Comparison of ENCODE assay signal across 10 cellular contexts in the genomic region with DNA sequence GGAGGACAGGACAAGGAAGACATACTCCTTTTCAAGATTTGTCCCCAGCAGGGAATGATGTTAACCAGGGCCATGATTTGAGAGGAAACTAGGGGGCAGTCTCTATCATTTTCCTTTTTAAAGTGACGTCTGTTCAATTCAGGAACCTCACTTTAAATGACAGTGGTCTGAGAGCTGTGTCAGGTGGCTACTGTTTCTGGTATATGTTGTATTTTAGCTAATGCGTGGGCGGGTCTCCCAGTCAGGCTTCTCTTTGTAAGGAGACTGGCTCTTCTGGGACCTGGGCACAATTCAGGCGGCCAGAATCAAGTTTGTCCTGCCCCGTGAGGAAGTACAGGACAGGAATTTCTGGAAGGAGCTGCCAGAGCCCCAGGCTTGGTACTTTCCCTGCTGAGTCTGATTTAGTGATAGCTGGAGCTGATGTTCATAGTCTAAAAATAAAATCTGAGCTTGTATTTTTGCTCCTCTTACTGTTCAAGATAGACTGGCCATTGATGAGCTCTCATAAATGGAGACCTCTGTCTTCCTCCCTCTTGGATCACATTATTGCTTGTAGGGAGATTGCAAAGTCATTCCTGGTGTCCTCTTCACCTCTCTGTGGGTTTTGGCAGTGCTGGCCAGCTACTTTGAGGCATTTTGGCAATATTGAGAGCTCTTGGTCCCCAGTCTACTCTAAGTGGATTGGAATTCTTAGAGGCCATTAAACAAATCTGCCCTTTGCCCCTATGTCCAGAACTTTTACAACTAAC. TPM values are rescaled to one million over a fixed set of nuclear protein-coding genes. Genes with fewer than 3 reads are reported as not detected.
DNase-seq lines count a peak whose midpoint lies in the region; ATAC-seq and TF ChIP-seq lines count a peak whose summit lies in the region.
"Had no signal": no experiment of that assay in that cellular context is flagged by ENCODE, and none has a peak within 500 bp of the region (broad histone marks: within the 10 kb centered on the region; RNA-seq: fewer than 3 reads in every experiment).

No MANE protein-coding gene starts in this region.

- H3K4me1 ChIP-seq in heart left ventricle, result peaks cover 0 to 32% (median 12%) of the 10 kb centered on the region in 12 donors
- peaks cover 32 to 47% of the 10 kb centered on the region in 2 donors for H3K4me1 ChIP-seq in gastrocnemius medialis

- in situ Hi-C loops in gastrocnemius medialis (cut with MboI; ENCODE audit: low sequenced_read_pairs in 4 of 4), result no loop called here

- peaks cover 0 to 60% (median 28%) of the 10 kb centered on the region in 9 donors for H3K36me3 ChIP-seq in heart left ventricle
- peaks cover 0 to 37% of the 10 kb centered on the region in 2 donors for H3K36me3 ChIP-seq in gastrocnemius medialis

- H3K4me3 ChIP-seq in heart left ventricle (no peak overlapping the region), gastrocnemius medialis (no peak overlapping the region)

- DNase-seq in ELF-1 (ENCODE audit: low read depth, low spot score) (peak; percentile 67), RPMI7951 (ENCODE audit: low read depth) (peak; percentile 51), heart left ventricle (peak in 1 of 5 donors; percentile 38), gastrocnemius medialis (peak; percentile 51 to 66), NCI-H1694 treated with DMSO at 0.1 percent for 48 hours (lab: John Stamatoyannopoulos, UW) (no peak), COR-L47 (lab: John Stamatoyannopoulos, UW) (no peak)
- DNase-seq in activated CD4-positive, alpha-beta T cell treated with anti-CD3 and anti-CD28 coated beads for 4 hours, result no peak
- DNase-seq: activated CD4-positive, CD25-positive, alpha-beta regulatory T cell treated with anti-CD3 and anti-CD28 coated beads, Interleukin-2, amount 50 U/mL, for 72 hours; NCI-H510A had no signal

- intact Hi-C loops in heart left ventricle (cut with DNase I), result no loop called here
- intact Hi-C loops in gastrocnemius medialis (cut with DNase I; ENCODE audit: low total_unique reads), result loop anchor here (2.0 kb wide), 1 partner anchor 26 kb away; a partner anchor contains a TSS

- TF ChIP-seq POLR2A in heart left ventricle (IDR thresholded peaks at IDR 0.05) (no peak), gastrocnemius medialis (IDR thresholded peaks at IDR 0.05) (no peak)

- H3K9me3 ChIP-seq in heart left ventricle (no peaks in the 10 kb centered on the region), gastrocnemius medialis (no peaks in the 10 kb centered on the region)

- WGBS in heart left ventricle, 4 donors, result 38 to 57% (median 47%) methylated on average over 5 of the region's 5 CpGs

- TF ChIP-seq CTCF in heart left ventricle (IDR thresholded peaks at IDR 0.05) (peak in 2 of 12 donors; percentile 13 to 23), gastrocnemius medialis (IDR thresholded peaks at IDR 0.05 in 4 of 5, conservative IDR thresholded peaks at IDR 0.05 in 1 of 5) (peak in 2 of 5 experiments; percentile 10 to 29)

- H3K27me3 ChIP-seq in heart left ventricle (no peaks in the 10 kb centered on the region), gastrocnemius medialis (no peaks in the 10 kb centered on the region)

- ATAC-seq in heart left ventricle, result peak; percentile 45 to 70 (median 52)
- ATAC-seq in gastrocnemius medialis, result peak; percentile 90 to 94
- no peak for ATAC-seq in GM18861 (IDR thresholded peaks at IDR 0.05; ENCODE audit: unreplicated experiment)

- H3K27ac ChIP-seq in heart left ventricle (peak overlapping the region in 3 of 12 donors; percentile 30 to 59 (median 56)), gastrocnemius medialis (peak overlapping the region; percentile 78 to 81 (median 80))

RNA-seq across cellular contexts. Expression of a gene that starts 25.6 kb away (rescaled TPM):
- 40.9 and 48.4 TPM in 2 replicates for total RNA-seq in RPMI7951 (2014; rRNA removed; shearing (Covaris generic))
- total RNA-seq in heart left ventricle, result 10 to 100 TPM; 14.8 to 60.9 (median 18.5) TPM
- polyA plus RNA-seq in heart left ventricle, result 10 to 100 TPM in 1 of 2 donors, 1 to 10 TPM in 1; 9.5 to 13.5 TPM
- 100 to 1,000 TPM; 140 to 194 (median 164) TPM for total RNA-seq in gastrocnemius medialis

Comparison
In these comparisons a context has a peak if more than half of its experiments do, and no peak if none do; other contexts are left out.
1. DNase-seq: peak in ELF-1 (single experiment), RPMI7951 (single experiment) and gastrocnemius medialis (2 of 2); none in NCI-H1694 treated with DMSO at 0.1 percent for 48 hours (single experiment), activated CD4-positive, alpha-beta T cell treated with anti-CD3 and anti-CD28 coated beads for 4 hours (0 of 2) and COR-L47 (single experiment).